Comparison of ENCODE assay signal across 11 cellular contexts in the genomic region with DNA sequence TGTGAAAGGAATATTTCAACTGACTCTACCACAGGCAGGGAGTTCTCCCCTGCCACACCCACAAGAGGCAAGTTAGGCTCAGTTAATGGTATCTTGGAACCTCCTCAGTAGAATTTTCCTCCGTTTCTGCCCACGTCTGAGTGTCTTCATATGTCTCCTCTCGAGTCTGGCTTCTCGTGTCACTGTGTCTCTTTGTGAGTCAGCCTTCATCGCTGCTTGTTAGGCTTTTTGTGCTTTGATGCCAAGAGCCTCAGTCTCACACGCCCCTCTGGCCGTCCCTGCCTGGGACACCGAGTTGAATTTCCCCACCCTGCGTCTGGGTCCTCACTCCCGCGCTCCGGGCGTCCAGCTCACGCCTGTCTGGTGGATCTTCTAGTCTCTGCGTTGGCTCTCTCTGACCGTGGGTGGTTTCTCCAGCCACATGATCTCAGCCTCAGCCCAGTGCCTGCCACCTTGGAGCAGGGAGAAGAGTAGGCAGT.
A peak's percentile ranks its signal among the peaks of the same experiment; 100 is the strongest.
DNase-seq lines count a peak whose midpoint lies in the region; ATAC-seq and TF ChIP-seq lines count a peak whose summit lies in the region.
"Had no signal": no experiment of that assay in that cellular context is flagged by ENCODE, and none has a peak within 500 bp of the region (broad histone marks: within the 10 kb centered on the region; RNA-seq: fewer than 3 reads in every experiment).

No MANE protein-coding gene starts in this region.

- no peak for TF ChIP-seq EP300 in ovary (IDR thresholded peaks at IDR 0.05)

- intact Hi-C loops in ovary (cut with DNase I), result no loop called here

- TF ChIP-seq CTCF in foreskin fibroblast (IDR thresholded peaks at IDR 0.05; ENCODE audit: low read depth, low read length) (no peak), ovary (IDR thresholded peaks at IDR 0.05) (no peak)

- 19 to 34% (median 30%) methylated on average over 16 of the region's 16 CpGs for WGBS in ovary, 3 donors

- H3K4me1 ChIP-seq in ovary (ENCODE audit: insufficient read depth), result peaks cover 4% of the 10 kb centered on the region

- H3K36me3 ChIP-seq in ovary, result no peaks in the 10 kb centered on the region

- H3K27me3 ChIP-seq in ovary, result no peaks in the 10 kb centered on the region

- H3K9me3 ChIP-seq in ovary, result no peaks in the 10 kb centered on the region

- no peak overlapping the region for H3K27ac ChIP-seq in ovary

- ATAC-seq in GM18505 (IDR thresholded peaks at IDR 0.05; ENCODE audit: unreplicated experiment), result no peak
- ATAC-seq in activated CD4-positive, CD25-positive, alpha-beta regulatory T cell treated with anti-CD3 and anti-CD28 coated beads, Interleukin-2, amount 50 U/mL, for 24 hours, result no peak
- ATAC-seq: activated T-helper 17 cell treated with anti-CD3 and anti-CD28 coated beads, Interleukin-2, amount 50 U/mL, for 72 hours had no signal

- H3K4me3 ChIP-seq in foreskin fibroblast (ENCODE audit: low read depth in 1 of 2, low read length in 2 of 2) (peak overlapping the region; percentile 31 to 55), ovary (peak overlapping the region; percentile 15)

- DNase-seq in Ammon's horn (ENCODE audit: low spot score), result peak; percentile 38
- peak; percentile 35 for DNase-seq in SK-N-DZ (ENCODE audit: low spot score)
- DNase-seq in foreskin fibroblast, result peak; percentile 53 to 80
- DNase-seq in ovary, result peak; percentile 39 to 65 (median 53)
- no peak for DNase-seq in NCI-H2029 (lab: John Stamatoyannopoulos, UW)
- no peak for DNase-seq in activated T-cell treated with anti-CD3 and anti-CD28 coated beads for 4 hours
- DNase-seq: DMS153, foreskin melanocyte had no signal

- TF ChIP-seq POLR2A in ovary (IDR thresholded peaks at IDR 0.05) (no peak), GM18505 (IDR thresholded peaks at IDR 0.05; ENCODE audit: borderline replicate concordance, extremely low read depth, insufficient read depth, insufficient read length) (no peak)

Comparison
In these comparisons a context has a peak if more than half of its experiments do, and no peak if none do; other contexts are left out.
1. DNase-seq: peak in Ammon's horn (single experiment), SK-N-DZ (single experiment), foreskin fibroblast (2 of 2) and ovary (5 of 5); none in NCI-H2029 (single experiment) and activated T-cell treated with anti-CD3 and anti-CD28 coated beads for 4 hours (single experiment).